2 cellular contexts compared by ENCODE assay signal in genomic region chr2:120519469-120519868, GRCh38.
TF ChIP-seq lines count a peak whose summit lies in the region.

No MANE protein-coding gene starts in this region.

TF ChIP-seq in HepG2, 621 proteins besides CTCF, POLR2A, EP300 and RAD21 (continued from another document and continues in another):
- TF ChIP-seq TERF1 (CRISPR knock-in tag; IDR thresholded peaks at IDR 0.05) (no peak), ZNF205 (CRISPR knock-in tag; IDR thresholded peaks at IDR 0.05) (no peak), ZNF543 (CRISPR knock-in tag; IDR thresholded peaks at IDR 0.05) (0 out of 2 replicates have a peak, but pooled peaks have one; percentile 43), ZNF343 (CRISPR knock-in tag; IDR thresholded peaks at IDR 0.05) (0 out of 2 replicates have a peak, but pooled peaks have one; percentile 32), CSRNP1 (CRISPR knock-in tag; IDR thresholded peaks at IDR 0.05) (no peak), ZBTB33 (CRISPR knock-in tag; IDR thresholded peaks at IDR 0.05) (peak; percentile 17; the same call in 1 of the 2 replicates), ZBTB2 (CRISPR knock-in tag; IDR thresholded peaks at IDR 0.05; ENCODE audit: low read depth) (no peak), KLF12 (CRISPR knock-in tag; IDR thresholded peaks at IDR 0.05; ENCODE audit: borderline replicate concordance) (no peak), ZEB1 (IDR thresholded peaks at IDR 0.05; ENCODE audit: insufficient replicate concordance, low read depth) (no peak), ZNF720 (CRISPR knock-in tag; IDR thresholded peaks at IDR 0.05) (no peak), BRCA1 (CRISPR knock-in tag; IDR thresholded peaks at IDR 0.05) (no peak), MTA3 (CRISPR knock-in tag; IDR thresholded peaks at IDR 0.05) (no peak), NFATC3 (CRISPR knock-in tag; IDR thresholded peaks at IDR 0.05) (no peak), NFE2L1 (CRISPR knock-in tag; IDR thresholded peaks at IDR 0.05; ENCODE audit: borderline replicate concordance) (no peak)

TF ChIP-seq in H1, 55 proteins besides CTCF, POLR2A, EP300 and RAD21 (continued from another document):
- TF ChIP-seq EGR1 (IDR thresholded peaks at IDR 0.05; ENCODE audit: borderline replicate concordance, low read depth, low read length), result no peak
- TF ChIP-seq SIRT6 (IDR thresholded peaks at IDR 0.05; ENCODE audit: low read length), result no peak
- TF ChIP-seq YY1 (IDR thresholded peaks at IDR 0.05; ENCODE audit: low read depth, low read length), result no peak
- no peak for TF ChIP-seq NANOG (IDR thresholded peaks at IDR 0.05; ENCODE audit: insufficient read depth, low read depth, low read length, poor library complexity, severe bottlenecking)
- TF ChIP-seq TAF7 (optimal IDR thresholded peaks at IDR 0.05; ENCODE audit: borderline replicate concordance, low read depth, low read length), result no peak
- TF ChIP-seq FOSL1 (IDR thresholded peaks at IDR 0.05; ENCODE audit: insufficient read depth, low read depth, low read length), result no peak
- TF ChIP-seq NRF1 (IDR thresholded peaks at IDR 0.05; ENCODE audit: low read depth, low read length), result no peak
- no peak for TF ChIP-seq TEAD4 (IDR thresholded peaks at IDR 0.05; ENCODE audit: low read depth, low read length)
- TF ChIP-seq RXRA (IDR thresholded peaks at IDR 0.05; ENCODE audit: insufficient read depth, low read depth, low read length), result no peak
- TF ChIP-seq HDAC6 (IDR thresholded peaks at IDR 0.05; ENCODE audit: low read depth, low read length), result no peak
- no peak for TF ChIP-seq RNF2 (IDR thresholded peaks at IDR 0.05; ENCODE audit: borderline replicate concordance, low read depth, low read length, missing control alignments, poor library complexity, severe bottlenecking)
- no peak for TF ChIP-seq SP4 (IDR thresholded peaks at IDR 0.05; ENCODE audit: low read length)
